ENCODE assay signal across 25 cellular contexts in genomic region chr11:19421134-19421533, GRCh38.
DNase-seq lines count a peak whose midpoint lies in the region; ATAC-seq and TF ChIP-seq lines count a peak whose summit lies in the region.
"Had no signal": no experiment of that assay in that cellular context is flagged by ENCODE, and none has a peak within 500 bp of the region (broad histone marks: within the 10 kb centered on the region; RNA-seq: fewer than 3 reads in every experiment).

No MANE protein-coding gene starts in this region.

- no peak overlapping the region for H3K9ac ChIP-seq in trophoblast cell (ENCODE audit: low read length)

- no peak overlapping the region for H3K27ac Mint-ChIP-seq in natural killer cell treated with Interleukin-12 subunit alpha and Interleukin-12 subunit beta and Interleukin-15 and Interleukin-18, amount 100 ng/mL, for 72 hours
- no peak overlapping the region for H3K27ac Mint-ChIP-seq in natural killer cell
- H3K27ac Mint-ChIP-seq: CD4-positive, CD25-positive, alpha-beta regulatory T cell had no signal

- no peak overlapping the region for H3K14ac ChIP-seq in trophoblast cell (ENCODE audit: low read length)

- no peak overlapping the region for H2AK5ac ChIP-seq in trophoblast cell (ENCODE audit: low read length)

- H2BK5ac ChIP-seq in trophoblast cell (ENCODE audit: low read depth, low read length, poor library complexity): no peak overlapping the region

- H3K79me2 ChIP-seq in PC-9 (ENCODE audit: low read depth) (no peaks in the 10 kb centered on the region), trophoblast cell (ENCODE audit: control insufficient read depth, insufficient read depth, low read length, poor library complexity) (no peaks in the 10 kb centered on the region)

- H4K20me1 ChIP-seq in PC-9 (ENCODE audit: insufficient read depth): no peaks in the 10 kb centered on the region
- H4K20me1 ChIP-seq: BLaER1 had no signal

- no peak overlapping the region for H3K4me3 Mint-ChIP-seq in natural killer cell treated with Interleukin-12 subunit alpha and Interleukin-12 subunit beta and Interleukin-15 and Interleukin-18, amount 100 ng/mL, for 72 hours
- H3K4me3 Mint-ChIP-seq in natural killer cell: no peak overlapping the region
- H3K4me3 Mint-ChIP-seq: CD4-positive, CD25-positive, alpha-beta regulatory T cell had no signal

- H3K4me2 ChIP-seq in PC-9 (peak overlapping the region; percentile 79; the same call in 1 of the 2 replicates), trophoblast cell (ENCODE audit: low read length) (no peak overlapping the region)

- H3K4me1 ChIP-seq in PC-9 (replicated peaks; ENCODE audit: insufficient read depth): peaks cover 33% of the 10 kb centered on the region
- peaks cover 0 to 5% of the 10 kb centered on the region in 2 experiments for H3K4me1 ChIP-seq in trophoblast cell (ENCODE audit: control insufficient read depth in 1 of 2, insufficient read depth in 2 of 2, low read length in 2 of 2)

- H2AFZ ChIP-seq in PC-9 (no peak overlapping the region), trophoblast cell (ENCODE audit: insufficient read depth, low read length, poor library complexity) (no peak overlapping the region)

- H2BK120ac ChIP-seq in trophoblast cell (ENCODE audit: insufficient read depth, low read length, poor library complexity): no peak overlapping the region

- no peak overlapping the region for H3K18ac ChIP-seq in trophoblast cell (ENCODE audit: low read length)

- H3K23ac ChIP-seq in trophoblast cell (ENCODE audit: low read length): no peak overlapping the region

- no peak for TF ChIP-seq CTCF in natural killer cell (IDR thresholded peaks at IDR 0.05)
- TF ChIP-seq CTCF in PC-9 (conservative IDR thresholded peaks at IDR 0.05): no peak

- WGBS in trophoblast cell (ENCODE audit: extremely low coverage, insufficient coverage, insufficient read length): no CpG with 5 or more reads among the region's 3 CpGs

- H3K4me1 Mint-ChIP-seq in natural killer cell treated with Interleukin-12 subunit alpha and Interleukin-12 subunit beta and Interleukin-15 and Interleukin-18, amount 100 ng/mL, for 72 hours (ENCODE audit: low read depth in 2 of 2): no peaks in the 10 kb centered on the region
- H3K4me1 Mint-ChIP-seq in natural killer cell: no peaks in the 10 kb centered on the region
- H3K4me1 Mint-ChIP-seq: CD4-positive, CD25-positive, alpha-beta regulatory T cell had no signal

- CTCF ChIA-PET in PC-9 (lab: Charles Lee): no interaction called here

- peak; percentile 15 to 26 for ATAC-seq in natural killer cell treated with Interleukin-12 subunit alpha and Interleukin-12 subunit beta and Interleukin-15 and Interleukin-18, amount 100 ng/mL, for 72 hours
- ATAC-seq in natural killer cell: no peak
- no peak for ATAC-seq in HG03039 (IDR thresholded peaks at IDR 0.05; ENCODE audit: unreplicated experiment)
- ATAC-seq: GM12878 had no signal

- no peak overlapping the region for H4K8ac ChIP-seq in trophoblast cell (ENCODE audit: low read depth, low read length)

- H3K36me3 ChIP-seq in PC-9 (ENCODE audit: low read depth) (no peaks in the 10 kb centered on the region), trophoblast cell (ENCODE audit: control insufficient read depth in 1 of 2, insufficient read depth in 2 of 2, low read length in 2 of 2) (no peaks in the 10 kb centered on the region)
- H3K36me3 ChIP-seq: BLaER1 had no signal

- no peak overlapping the region for H4K91ac ChIP-seq in trophoblast cell (ENCODE audit: low read depth, low read length)

- H3F3A ChIP-seq in PC-9 (ENCODE audit: insufficient read depth, low read depth): peaks cover 39% of the 10 kb centered on the region

- H3K79me1 ChIP-seq in trophoblast cell (ENCODE audit: low read length): no peaks in the 10 kb centered on the region

- H3K27me3 ChIP-seq in PC-9 (ENCODE audit: insufficient read depth, low read depth) (no peaks in the 10 kb centered on the region), trophoblast cell (ENCODE audit: insufficient read depth, low read length) (no peaks in the 10 kb centered on the region)
- H3K27me3 ChIP-seq: BLaER1 had no signal

- peaks cover 17 to 40% of the 10 kb centered on the region in 2 donors for H3K27me3 Mint-ChIP-seq in natural killer cell treated with Interleukin-12 subunit alpha and Interleukin-12 subunit beta and Interleukin-15 and Interleukin-18, amount 100 ng/mL, for 72 hours
- peaks cover 26 to 27% of the 10 kb centered on the region in 2 donors for H3K27me3 Mint-ChIP-seq in natural killer cell (ENCODE audit: low read depth in 2 of 2)

- H3K9me3 Mint-ChIP-seq in natural killer cell treated with Interleukin-12 subunit alpha and Interleukin-12 subunit beta and Interleukin-15 and Interleukin-18, amount 100 ng/mL, for 72 hours: no peaks in the 10 kb centered on the region
- H3K9me3 Mint-ChIP-seq in natural killer cell: no peaks in the 10 kb centered on the region

- no peaks in the 10 kb centered on the region for H3K36me3 Mint-ChIP-seq in natural killer cell treated with Interleukin-12 subunit alpha and Interleukin-12 subunit beta and Interleukin-15 and Interleukin-18, amount 100 ng/mL, for 72 hours
- H3K36me3 Mint-ChIP-seq in natural killer cell: no peaks in the 10 kb centered on the region
- H3K36me3 Mint-ChIP-seq: CD4-positive, CD25-positive, alpha-beta regulatory T cell had no signal

- H3K4ac ChIP-seq in trophoblast cell (ENCODE audit: low read depth, low read length): no peak overlapping the region

- POLR2A ChIA-PET in PC-9 (lab: Charles Lee; ENCODE audit: unreplicated experiment): no interaction called here

- no peak overlapping the region for H4K12ac ChIP-seq in trophoblast cell (ENCODE audit: low read depth, low read length)

- intact Hi-C loops in natural killer cell (cut with micrococcal nuclease): no loop called here
- intact Hi-C loops in PC-9 (cut with micrococcal nuclease; ENCODE audit: unreplicated experiment): no loop called here

- DNase-seq in natural killer cell treated with Interleukin-12 subunit alpha and Interleukin-12 subunit beta and Interleukin-15 and Interleukin-18, amount 100 ng/mL, for 72 hours (ENCODE audit: low spot score): no peak
- DNase-seq in natural killer cell (no peak), PC-9 (peak in 1 of 2 experiments; percentile 32), trophoblast cell (peak; percentile 22 to 63), T-helper 9 cell (no peak), HuH-7.5 (ENCODE audit: low spot score) (no peak), occipital lobe (lab: John Stamatoyannopoulos, UW) (no peak)
- DNase-seq: CD4-positive, CD25-positive, alpha-beta regulatory T cell; DMS79; EL; GDM1; Kasumi-1; MV-4-11; NCI-H1105; NCI-H1436 treated with DMSO at 0.1 percent for 48 hours; NCI-H187 treated with DMSO at 0.1 percent for 48 hours; NCI-H345; NCI-H524; NCI-H82; SIG-M5 had no signal

- no peaks in the 10 kb centered on the region for H3K9me2 ChIP-seq in PC-9 (ENCODE audit: insufficient read depth)

- H2BK12ac ChIP-seq in trophoblast cell (ENCODE audit: low read length): no peak overlapping the region

- no peaks in the 10 kb centered on the region for H3K9me3 ChIP-seq in PC-9 (ENCODE audit: insufficient read depth, low read depth)
- no peaks in the 10 kb centered on the region for H3K9me3 ChIP-seq in trophoblast cell (ENCODE audit: insufficient read depth, low read depth, low read length)

- no peak overlapping the region for H3K4me3 ChIP-seq in PC-9
- H3K4me3 ChIP-seq in trophoblast cell (ENCODE audit: low read depth, low read length): no peak overlapping the region
- H3K4me3 ChIP-seq: BLaER1, GM12878, SK-N-MC had no signal

- no TSS peak for BruUV-seq in PC-9 (replicated peaks; lab: Mats Ljungman, UMichigan)

- H3K27ac ChIP-seq in PC-9 (peak overlapping the region; percentile 97), trophoblast cell (ENCODE audit: low read depth, low read length) (no peak overlapping the region)
- H3K27ac ChIP-seq: HL-60, SK-N-MC had no signal

Comparison
In these comparisons a context has a peak if more than half of its experiments do, and no peak if none do; other contexts are left out.
1. ATAC-seq: peak in natural killer cell treated with Interleukin-12 subunit alpha and Interleukin-12 subunit beta and Interleukin-15 and Interleukin-18, amount 100 ng/mL, for 72 hours (2 of 2); none in natural killer cell (0 of 3) and HG03039 (single experiment).
2. DNase-seq: peak in trophoblast cell (2 of 2); none in natural killer cell treated with Interleukin-12 subunit alpha and Interleukin-12 subunit beta and Interleukin-15 and Interleukin-18, amount 100 ng/mL, for 72 hours (single experiment), natural killer cell (single experiment), T-helper 9 cell (single experiment), HuH-7.5 (single experiment) and occipital lobe (single experiment).